ENCODE assay signal across 13 cellular contexts in the genomic region with DNA sequence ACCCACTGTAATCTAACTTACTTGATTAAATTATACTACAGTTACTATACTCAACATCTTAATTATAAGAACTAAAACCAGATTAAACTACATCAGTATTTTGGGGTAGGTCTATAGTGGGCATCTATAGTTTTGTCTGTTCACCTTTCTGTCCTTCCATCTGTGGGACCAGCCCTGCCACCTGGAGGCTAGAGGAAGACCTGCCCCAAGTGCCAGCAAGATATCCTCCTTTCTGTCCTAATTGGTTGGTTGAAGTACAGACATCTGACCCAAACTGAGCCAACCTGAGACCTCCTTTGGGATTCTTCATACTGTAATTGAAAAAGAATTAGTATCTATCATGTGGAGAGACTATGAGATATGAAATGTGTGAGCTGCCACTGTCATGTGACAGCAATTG.
A peak's percentile ranks its signal among the peaks of the same experiment; 100 is the strongest.
DNase-seq lines count a peak whose midpoint lies in the region; ATAC-seq and TF ChIP-seq lines count a peak whose summit lies in the region.
"Had no signal": no experiment of that assay in that cellular context is flagged by ENCODE, and none has a peak within 500 bp of the region (broad histone marks: within the 10 kb centered on the region; RNA-seq: fewer than 3 reads in every experiment).

No MANE protein-coding gene starts in this region.

- H3K18ac ChIP-seq in neuronal stem cell (ENCODE audit: low read length): no peak overlapping the region

- DNase-seq in NCI-H748 (lab: John Stamatoyannopoulos, UW; ENCODE audit: unreplicated experiment) (peak; percentile 7), NCI-H748 treated with DMSO at 0.1 percent for 48 hours (lab: John Stamatoyannopoulos, UW) (no peak), WTC11 (ENCODE audit: low spot score) (peak; percentile 46), osteoblast (ENCODE audit: insufficient read length, low spot score, missing footprints) (no peak), neuronal stem cell (ENCODE audit: low spot score) (no peak)
- DNase-seq in activated CD4-positive, CD25-positive, alpha-beta regulatory T cell (lab: John Stamatoyannopoulos, UW): no peak
- DNase-seq: gastrocnemius medialis; MG63; naive B cell; SHP77 treated with DMSO at 0.1 percent for 48 hours; stimulated activated CD4-positive, alpha-beta T cell treated with anti-CD3 and anti-CD28 coated beads, Interleukin-2, amount 100 ng/mL, for 24 hours had no signal

- H3K27ac ChIP-seq in osteoblast (ENCODE audit: low read depth, low read length) (no peak overlapping the region), neuronal stem cell (replicated peaks; ENCODE audit: low read length) (no peak overlapping the region)
- H3K27ac ChIP-seq: gastrocnemius medialis had no signal

- H3K4me1 ChIP-seq in osteoblast (ENCODE audit: insufficient read depth, low read length) (no peaks in the 10 kb centered on the region), neuronal stem cell (ENCODE audit: control insufficient read depth in 2 of 2, insufficient read depth in 1 of 2, low read depth in 1 of 2, low read length in 2 of 2) (no peaks in the 10 kb centered on the region)
- H3K4me1 ChIP-seq: gastrocnemius medialis had no signal

- H3K4me3 ChIP-seq in osteoblast (ENCODE audit: insufficient read depth, low read length) (no peak overlapping the region), neuronal stem cell (ENCODE audit: low read length in 2 of 2) (no peak overlapping the region)
- H3K4me3 ChIP-seq: gastrocnemius medialis, MG63 had no signal

- no peak overlapping the region for H2BK12ac ChIP-seq in neuronal stem cell (ENCODE audit: low read length)

- H3K4me3 Mint-ChIP-seq in WTC11: no peak overlapping the region
- H3K4me3 Mint-ChIP-seq: naive B cell had no signal

- no peaks in the 10 kb centered on the region for H3K27me3 Mint-ChIP-seq in WTC11 (ENCODE audit: low read depth)
- H3K27me3 Mint-ChIP-seq: naive B cell had no signal

- H3K79me2 ChIP-seq in osteoblast (ENCODE audit: insufficient read depth, low read length): no peaks in the 10 kb centered on the region

- H3K79me1 ChIP-seq in neuronal stem cell (ENCODE audit: low read depth, low read length): no peaks in the 10 kb centered on the region

- H3K23ac ChIP-seq in neuronal stem cell (ENCODE audit: low read depth, low read length, poor library complexity): no peak overlapping the region

- no peak overlapping the region for H2BK120ac ChIP-seq in neuronal stem cell (ENCODE audit: low read depth, low read length)

- no peak overlapping the region for H2BK5ac ChIP-seq in neuronal stem cell (ENCODE audit: low read length)

- H4K8ac ChIP-seq in neuronal stem cell (ENCODE audit: low read depth, low read length): no peak overlapping the region

- H3K9me3 Mint-ChIP-seq in WTC11: peaks cover 7% of the 10 kb centered on the region; the same call in 1 of the 2 replicates
- H3K9me3 Mint-ChIP-seq: naive B cell had no signal

- peak; percentile 62 for ATAC-seq in HG02938 (IDR thresholded peaks at IDR 0.05; ENCODE audit: unreplicated experiment)
- ATAC-seq in WTC11: peak; percentile 98
- ATAC-seq in HG03095 (IDR thresholded peaks at IDR 0.05; ENCODE audit: unreplicated experiment): no peak
- ATAC-seq: gastrocnemius medialis had no signal

- H3K9ac ChIP-seq in neuronal stem cell (ENCODE audit: low read depth, low read length, poor library complexity): no peak overlapping the region

- no peak overlapping the region for H3K27ac Mint-ChIP-seq in WTC11

- H3K27me3 ChIP-seq in osteoblast (ENCODE audit: insufficient read depth, low read length): no peaks in the 10 kb centered on the region
- no peaks in the 10 kb centered on the region for H3K27me3 ChIP-seq in neuronal stem cell (ENCODE audit: control insufficient read depth in 3 of 3, insufficient read depth in 3 of 3, low read depth in 1 of 3, low read length in 3 of 3)
- H3K27me3 ChIP-seq: gastrocnemius medialis, MG63 had no signal

- TF ChIP-seq CTCF in WTC11 (IDR thresholded peaks at IDR 0.05): no peak
- TF ChIP-seq CTCF in osteoblast (IDR thresholded peaks at IDR 0.05; ENCODE audit: extremely low read depth, low read depth, low read length): peak; percentile 32

- CTCF ChIA-PET in WTC11 (lab: Charles Lee): interaction anchor here (0.7 kb wide), 1 partner anchor 207 kb away, joined by 8 read pairs; no protein-coding TSS in a partner anchor

- no peak overlapping the region for H2AK5ac ChIP-seq in neuronal stem cell (ENCODE audit: low read depth, low read length)

- no peak overlapping the region for H3K14ac ChIP-seq in neuronal stem cell (ENCODE audit: low read length)

- no peak overlapping the region for H4K91ac ChIP-seq in neuronal stem cell (ENCODE audit: low read depth, low read length, poor library complexity)

- no peak overlapping the region for H3K4me2 ChIP-seq in osteoblast (ENCODE audit: insufficient read depth, low read length)
- H3K4me2 ChIP-seq in neuronal stem cell (ENCODE audit: insufficient read depth, low read length, poor library complexity, severe bottlenecking): no peak overlapping the region

- no peak overlapping the region for H2BK15ac ChIP-seq in neuronal stem cell (ENCODE audit: low read length)

- no peaks in the 10 kb centered on the region for H3K36me3 ChIP-seq in osteoblast (ENCODE audit: insufficient read depth, low read length)
- H3K36me3 ChIP-seq in neuronal stem cell (replicated peaks in 1 of 2; ENCODE audit: control insufficient read depth in 2 of 2, insufficient read depth in 2 of 2, low read length in 2 of 2): no peaks in the 10 kb centered on the region
- H3K36me3 ChIP-seq: gastrocnemius medialis, MG63 had no signal

- no peaks in the 10 kb centered on the region for H4K20me1 ChIP-seq in osteoblast (ENCODE audit: insufficient read depth, low read length)

- H3K4me1 Mint-ChIP-seq in WTC11: peaks cover 5% of the 10 kb centered on the region; the same call in 1 of the 2 replicates
- H3K4me1 Mint-ChIP-seq: naive B cell had no signal

- no peaks in the 10 kb centered on the region for H3K36me3 Mint-ChIP-seq in WTC11
- H3K36me3 Mint-ChIP-seq: naive B cell had no signal

- POLR2A ChIA-PET in WTC11 (lab: Charles Lee): no interaction called here

- H3K9me3 ChIP-seq in osteoblast (ENCODE audit: low read depth, low read length) (no peaks in the 10 kb centered on the region), neuronal stem cell (replicated peaks in 1 of 2; ENCODE audit: control insufficient read depth in 2 of 2, insufficient read depth in 1 of 2, low read depth in 1 of 2, low read length in 2 of 2) (no peaks in the 10 kb centered on the region)
- H3K9me3 ChIP-seq: gastrocnemius medialis, MG63 had no signal

- H3K4ac ChIP-seq in neuronal stem cell (ENCODE audit: low read length): no peak overlapping the region

- H2AFZ ChIP-seq in osteoblast (ENCODE audit: low read length) (no peak overlapping the region), neuronal stem cell (ENCODE audit: low read length) (no peak overlapping the region)

TF ChIP-seq in WTC11, 78 proteins besides CTCF, POLR2A, EP300 and RAD21:
- TF ChIP-seq ZNF317 (CRISPR knock-in tag; IDR thresholded peaks at IDR 0.05; ENCODE audit: borderline replicate concordance, low read depth): no peak
- no peak for TF ChIP-seq FOXJ3 (CRISPR knock-in tag; IDR thresholded peaks at IDR 0.05; ENCODE audit: borderline replicate concordance)
- no peak for TF ChIP-seq IRF2 (CRISPR knock-in tag; IDR thresholded peaks at IDR 0.05; ENCODE audit: borderline replicate concordance, low read depth)
- no peak for TF ChIP-seq FOXP1 (CRISPR knock-in tag; IDR thresholded peaks at IDR 0.05; ENCODE audit: borderline replicate concordance)
- TF ChIP-seq HMGA2 (CRISPR knock-in tag; IDR thresholded peaks at IDR 0.05): no peak
- TF ChIP-seq, protein P1, sequence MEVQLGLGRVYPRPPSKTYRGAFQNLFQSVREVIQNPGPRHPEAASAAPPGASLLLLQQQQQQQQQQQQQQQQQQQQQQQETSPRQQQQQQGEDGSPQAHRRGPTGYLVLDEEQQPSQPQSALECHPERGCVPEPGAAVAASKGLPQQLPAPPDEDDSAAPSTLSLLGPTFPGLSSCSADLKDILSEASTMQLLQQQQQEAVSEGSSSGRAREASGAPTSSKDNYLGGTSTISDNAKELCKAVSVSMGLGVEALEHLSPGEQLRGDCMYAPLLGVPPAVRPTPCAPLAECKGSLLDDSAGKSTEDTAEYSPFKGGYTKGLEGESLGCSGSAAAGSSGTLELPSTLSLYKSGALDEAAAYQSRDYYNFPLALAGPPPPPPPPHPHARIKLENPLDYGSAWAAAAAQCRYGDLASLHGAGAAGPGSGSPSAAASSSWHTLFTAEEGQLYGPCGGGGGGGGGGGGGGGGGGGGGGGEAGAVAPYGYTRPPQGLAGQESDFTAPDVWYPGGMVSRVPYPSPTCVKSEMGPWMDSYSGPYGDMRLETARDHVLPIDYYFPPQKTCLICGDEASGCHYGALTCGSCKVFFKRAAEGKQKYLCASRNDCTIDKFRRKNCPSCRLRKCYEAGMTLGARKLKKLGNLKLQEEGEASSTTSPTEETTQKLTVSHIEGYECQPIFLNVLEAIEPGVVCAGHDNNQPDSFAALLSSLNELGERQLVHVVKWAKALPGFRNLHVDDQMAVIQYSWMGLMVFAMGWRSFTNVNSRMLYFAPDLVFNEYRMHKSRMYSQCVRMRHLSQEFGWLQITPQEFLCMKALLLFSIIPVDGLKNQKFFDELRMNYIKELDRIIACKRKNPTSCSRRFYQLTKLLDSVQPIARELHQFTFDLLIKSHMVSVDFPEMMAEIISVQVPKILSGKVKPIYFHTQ (CRISPR knock-in tag; IDR thresholded peaks at IDR 0.05): no peak
- no peak for TF ChIP-seq KAT7 (CRISPR knock-in tag; IDR thresholded peaks at IDR 0.05; ENCODE audit: borderline replicate concordance)
- no peak for TF ChIP-seq RORB (CRISPR knock-in tag; IDR thresholded peaks at IDR 0.05)

Comparison
In these comparisons a context has a peak if more than half of its experiments do, and no peak if none do; other contexts are left out.
1. DNase-seq: peak in NCI-H748 (single experiment) and WTC11 (single experiment); none in NCI-H748 treated with DMSO at 0.1 percent for 48 hours (single experiment), osteoblast (single experiment), activated CD4-positive, CD25-positive, alpha-beta regulatory T cell (0 of 4) and neuronal stem cell (single experiment).